Comparison of ENCODE assay signal across 10 cellular contexts in the genomic region with DNA sequence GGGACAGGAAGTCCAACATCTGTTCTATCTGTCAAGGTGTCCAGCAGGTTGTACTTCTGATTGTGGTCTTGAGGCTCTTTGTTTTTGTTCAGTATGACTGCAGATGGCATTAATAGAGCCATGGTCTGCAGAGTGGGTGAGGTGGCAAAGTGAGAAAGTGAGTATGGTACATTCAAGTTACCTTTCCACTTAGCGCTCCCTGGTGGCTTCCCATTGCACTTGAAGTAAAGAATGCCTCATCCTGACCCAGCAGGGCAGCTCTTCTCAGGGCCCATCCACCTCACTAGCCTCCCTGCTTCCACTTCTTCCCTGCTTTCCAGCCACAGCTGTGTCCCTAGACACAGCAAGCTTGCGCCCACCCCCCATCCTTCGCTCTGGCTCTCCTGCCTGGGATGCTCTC.
A peak's percentile ranks its signal among the peaks of the same experiment; 100 is the strongest.
DNase-seq lines count a peak whose midpoint lies in the region; FAIRE-seq and TF ChIP-seq lines count a peak whose summit lies in the region.
"Had no signal": no experiment of that assay in that cellular context is flagged by ENCODE, and none has a peak within 500 bp of the region (broad histone marks: within the 10 kb centered on the region; RNA-seq: fewer than 3 reads in every experiment).

No MANE protein-coding gene starts in this region.

- H2AFZ ChIP-seq in Loucy (ENCODE audit: low read length) (no peak overlapping the region), neuronal stem cell (ENCODE audit: low read length) (no peak overlapping the region)

- POLR2A ChIA-PET in CD8-positive, alpha-beta memory T cell (lab: Charles Lee): no interaction called here

- H4K20me1 ChIP-seq in Loucy (ENCODE audit: insufficient read depth, low read length, poor library complexity, severe bottlenecking): no peaks in the 10 kb centered on the region

- H3K18ac ChIP-seq in neuronal stem cell (ENCODE audit: low read length): no peak overlapping the region

- H3K9ac ChIP-seq in Loucy (ENCODE audit: low read depth, low read length, poor library complexity, severe bottlenecking): no peak overlapping the region
- H3K9ac ChIP-seq in neuronal stem cell (ENCODE audit: low read depth, low read length, poor library complexity): no peak overlapping the region

- H3K4me3 ChIP-seq in Loucy (ENCODE audit: low read length, poor library complexity, severe bottlenecking) (no peak overlapping the region), bronchial epithelial cell (ENCODE audit: low read depth, low read length) (no peak overlapping the region), neuronal stem cell (ENCODE audit: low read length in 2 of 2) (no peak overlapping the region), ovary (no peak overlapping the region)
- H3K4me3 ChIP-seq in CD8-positive, alpha-beta memory T cell (ENCODE audit: low read length): no peak overlapping the region
- H3K4me3 ChIP-seq: lung had no signal

- intact Hi-C loops in activated T-helper 2 cell treated with anti-CD3 and anti-CD28 coated beads, Interferon-gamma antibody, Interleukin-2, Interleukin-4, amounts not matched to agents 10 μg/mL and 5 μg/mL and 100 μg/mL, durations not matched to agents 14 hours and 24 hours and 36 hours (cut with micrococcal nuclease): no loop called here
- intact Hi-C loops in ovary (cut with DNase I): no loop called here

- H3K27ac Mint-ChIP-seq in CD8-positive, alpha-beta memory T cell: no peak overlapping the region
- H3K27ac Mint-ChIP-seq in activated T-helper 2 cell treated with anti-CD3 and anti-CD28 coated beads, Interferon-gamma antibody, Interleukin-2, Interleukin-4, amounts not matched to agents 10 μg/mL and 5 μg/mL and 100 μg/mL, durations not matched to agents 14 hours and 24 hours and 36 hours: no peak overlapping the region

- no peak overlapping the region for H2BK5ac ChIP-seq in neuronal stem cell (ENCODE audit: low read length)

- H3K14ac ChIP-seq in neuronal stem cell (ENCODE audit: low read length): no peak overlapping the region

- DNase-seq in bronchial epithelial cell (ENCODE audit: low read depth) (no peak), neuronal stem cell (ENCODE audit: low spot score) (peak; percentile 15), NCI-H128 (lab: John Stamatoyannopoulos, UW; ENCODE audit: unreplicated experiment) (no peak), ovary (no peak)
- DNase-seq in CD8-positive, alpha-beta memory T cell: no peak
- DNase-seq in activated T-helper 2 cell treated with anti-CD3 and anti-CD28 coated beads, Interferon-gamma antibody, Interleukin-2, Interleukin-4, amounts not matched to agents 10 μg/mL and 5 μg/mL and 100 μg/mL, durations not matched to agents 14 hours and 24 hours and 36 hours (ENCODE audit: low spot score): no peak

- H4K91ac ChIP-seq in neuronal stem cell (ENCODE audit: low read depth, low read length, poor library complexity): no peak overlapping the region

- H3K4me3 Mint-ChIP-seq in CD8-positive, alpha-beta memory T cell: no peak overlapping the region
- H3K4me3 Mint-ChIP-seq in activated T-helper 2 cell treated with anti-CD3 and anti-CD28 coated beads, Interferon-gamma antibody, Interleukin-2, Interleukin-4, amounts not matched to agents 10 μg/mL and 5 μg/mL and 100 μg/mL, durations not matched to agents 14 hours and 24 hours and 36 hours (ENCODE audit: low read depth): no peak overlapping the region

- H3K27me3 ChIP-seq in Loucy (ENCODE audit: insufficient read depth, low read length, poor library complexity, severe bottlenecking) (no peaks in the 10 kb centered on the region), bronchial epithelial cell (ENCODE audit: control insufficient read depth, insufficient read depth, low read length) (no peaks in the 10 kb centered on the region), neuronal stem cell (ENCODE audit: control insufficient read depth in 3 of 3, insufficient read depth in 3 of 3, low read depth in 1 of 3, low read length in 3 of 3) (no peaks in the 10 kb centered on the region), ovary (no peaks in the 10 kb centered on the region)
- H3K27me3 ChIP-seq in CD8-positive, alpha-beta memory T cell (ENCODE audit: insufficient read depth, low read length, poor library complexity, severe bottlenecking): no peaks in the 10 kb centered on the region

- no peaks in the 10 kb centered on the region for H3K9me2 ChIP-seq in Loucy (replicated peaks; ENCODE audit: low read depth, low read length)

- no peaks in the 10 kb centered on the region for H3K36me3 ChIP-seq in Loucy (ENCODE audit: insufficient read depth, low read length)
- peaks cover 1% of the 10 kb centered on the region for H3K36me3 ChIP-seq in bronchial epithelial cell (ENCODE audit: control insufficient read depth, insufficient read depth, low read length)
- H3K36me3 ChIP-seq in neuronal stem cell (replicated peaks in 1 of 2; ENCODE audit: control insufficient read depth in 2 of 2, insufficient read depth in 2 of 2, low read length in 2 of 2): no peaks in the 10 kb centered on the region
- no peaks in the 10 kb centered on the region for H3K36me3 ChIP-seq in CD8-positive, alpha-beta memory T cell (ENCODE audit: insufficient read depth, low read length)
- no peaks in the 10 kb centered on the region for H3K36me3 ChIP-seq in ovary

- peaks cover 5 to 12% (median 12%) of the 10 kb centered on the region in 3 donors for H3K4me1 Mint-ChIP-seq in CD8-positive, alpha-beta memory T cell
- peaks cover 10% of the 10 kb centered on the region for H3K4me1 Mint-ChIP-seq in activated T-helper 2 cell treated with anti-CD3 and anti-CD28 coated beads, Interferon-gamma antibody, Interleukin-2, Interleukin-4, amounts not matched to agents 10 μg/mL and 5 μg/mL and 100 μg/mL, durations not matched to agents 14 hours and 24 hours and 36 hours (ENCODE audit: low read depth)

- no peak overlapping the region for H2BK120ac ChIP-seq in neuronal stem cell (ENCODE audit: low read depth, low read length)

- no peaks in the 10 kb centered on the region for H3K79me2 ChIP-seq in Loucy (ENCODE audit: insufficient read depth, low read length)

- H3K4me1 ChIP-seq in Loucy (ENCODE audit: insufficient read depth, low read length, poor library complexity, severe bottlenecking) (peaks cover 18% of the 10 kb centered on the region), neuronal stem cell (ENCODE audit: control insufficient read depth in 2 of 2, insufficient read depth in 1 of 2, low read depth in 1 of 2, low read length in 2 of 2) (peaks cover 4 to 9% of the 10 kb centered on the region in 2 donors), ovary (ENCODE audit: insufficient read depth) (peaks cover 5% of the 10 kb centered on the region)
- no peaks in the 10 kb centered on the region for H3K4me1 ChIP-seq in CD8-positive, alpha-beta memory T cell (ENCODE audit: insufficient read depth, low read length)

- WGBS in neuronal stem cell (ENCODE audit: extremely low coverage in 2 of 2, insufficient read length in 2 of 2, insufficient replicate concordance in 1 of 2), 2 donors: no CpG with 5 or more reads among the region's 3 CpGs
- 92 to 98% (median 95%) methylated on average over 3 of the region's 3 CpGs for WGBS in ovary, 3 donors

- no peak for TF ChIP-seq EP300 in ovary (IDR thresholded peaks at IDR 0.05)

- H3K9me3 Mint-ChIP-seq in CD8-positive, alpha-beta memory T cell: no peaks in the 10 kb centered on the region
- no peaks in the 10 kb centered on the region for H3K9me3 Mint-ChIP-seq in activated T-helper 2 cell treated with anti-CD3 and anti-CD28 coated beads, Interferon-gamma antibody, Interleukin-2, Interleukin-4, amounts not matched to agents 10 μg/mL and 5 μg/mL and 100 μg/mL, durations not matched to agents 14 hours and 24 hours and 36 hours

- H2AK5ac ChIP-seq in neuronal stem cell (ENCODE audit: low read depth, low read length): no peak overlapping the region

- no peak overlapping the region for H2BK12ac ChIP-seq in neuronal stem cell (ENCODE audit: low read length)

- no peak overlapping the region for H4K8ac ChIP-seq in neuronal stem cell (ENCODE audit: low read depth, low read length)

- H3K23ac ChIP-seq in neuronal stem cell (ENCODE audit: low read depth, low read length, poor library complexity): no peak overlapping the region

- no peak overlapping the region for H3K27ac ChIP-seq in neuronal stem cell (replicated peaks; ENCODE audit: low read length)
- no peak overlapping the region for H3K27ac ChIP-seq in CD8-positive, alpha-beta memory T cell (ENCODE audit: low read depth, low read length)
- H3K27ac ChIP-seq in ovary: no peak overlapping the region

- H3K27me3 Mint-ChIP-seq in CD8-positive, alpha-beta memory T cell: no peaks in the 10 kb centered on the region
- H3K27me3 Mint-ChIP-seq in activated T-helper 2 cell treated with anti-CD3 and anti-CD28 coated beads, Interferon-gamma antibody, Interleukin-2, Interleukin-4, amounts not matched to agents 10 μg/mL and 5 μg/mL and 100 μg/mL, durations not matched to agents 14 hours and 24 hours and 36 hours (ENCODE audit: low read depth): no peaks in the 10 kb centered on the region

- TF ChIP-seq POLR2A in ovary (IDR thresholded peaks at IDR 0.05): no peak

- H3K79me1 ChIP-seq in neuronal stem cell (ENCODE audit: low read depth, low read length): no peaks in the 10 kb centered on the region

- peak; percentile 87 for FAIRE-seq in bronchial epithelial cell (lab: Jason Lieb, UNC)
- FAIRE-seq: GM19239 had no signal

- peaks cover 0 to 6% (median 3%) of the 10 kb centered on the region in 3 donors for H3K36me3 Mint-ChIP-seq in CD8-positive, alpha-beta memory T cell
- no peaks in the 10 kb centered on the region for H3K36me3 Mint-ChIP-seq in activated T-helper 2 cell treated with anti-CD3 and anti-CD28 coated beads, Interferon-gamma antibody, Interleukin-2, Interleukin-4, amounts not matched to agents 10 μg/mL and 5 μg/mL and 100 μg/mL, durations not matched to agents 14 hours and 24 hours and 36 hours (ENCODE audit: low read depth)

- H3K4me2 ChIP-seq in Loucy (ENCODE audit: low read depth, low read length, poor library complexity, severe bottlenecking): no peak overlapping the region
- H3K4me2 ChIP-seq in neuronal stem cell (ENCODE audit: insufficient read depth, low read length, poor library complexity, severe bottlenecking): no peak overlapping the region

- peak; percentile 62; the same call in 2 of the 3 replicates for TF ChIP-seq CTCF in GM12872 (IDR thresholded peaks at IDR 0.05; ENCODE audit: insufficient read depth, low read depth, low read length)
- TF ChIP-seq CTCF in Loucy (conservative IDR thresholded peaks at IDR 0.05; ENCODE audit: low read length): peak; percentile 69
- TF ChIP-seq CTCF in bronchial epithelial cell (IDR thresholded peaks at IDR 0.05; ENCODE audit: insufficient read depth, low read length, severe bottlenecking): peak; percentile 54
- TF ChIP-seq CTCF in ovary (IDR thresholded peaks at IDR 0.05): no peak

- H3K9me3 ChIP-seq in Loucy (ENCODE audit: insufficient read depth, low read depth, low read length) (no peaks in the 10 kb centered on the region), neuronal stem cell (replicated peaks in 1 of 2; ENCODE audit: control insufficient read depth in 2 of 2, insufficient read depth in 1 of 2, low read depth in 1 of 2, low read length in 2 of 2) (no peaks in the 10 kb centered on the region), ovary (no peaks in the 10 kb centered on the region)
- H3K9me3 ChIP-seq in CD8-positive, alpha-beta memory T cell (ENCODE audit: low read length): no peaks in the 10 kb centered on the region

- no peak overlapping the region for H2BK15ac ChIP-seq in neuronal stem cell (ENCODE audit: low read length)

- no peaks in the 10 kb centered on the region for H3F3A ChIP-seq in Loucy (ENCODE audit: low read depth)

- H3K4ac ChIP-seq in neuronal stem cell (ENCODE audit: low read length): no peak overlapping the region

- CTCF ChIA-PET in CD8-positive, alpha-beta memory T cell (lab: Charles Lee): no interaction called here

Comparison
In these comparisons a context has a peak if more than half of its experiments do, and no peak if none do; other contexts are left out.
1. CTCF ChIP-seq: peak in GM12872 (single experiment), Loucy (single experiment) and bronchial epithelial cell (single experiment); none in ovary (0 of 3).